ENCODE assay signal across 1 cellular context in genomic region chr17:63600569-63601438, GRCh38.
TF ChIP-seq lines count a peak whose summit lies in the region.

TSS of gene TACO1 (plus strand) at chr17:63600895. CDS start at chr17:63601084, 189 bp downstream.

TF ChIP-seq in HepG2, 621 proteins besides CTCF, POLR2A, EP300 and RAD21 (continued from another document and continues in another):
- peak; percentile 90; the same call in 1 of the 2 replicates for TF ChIP-seq EHMT2 (IDR thresholded peaks at IDR 0.05; ENCODE audit: borderline replicate concordance, low read depth, low read length)
- peak; percentile 82; the same call in 1 of the 2 replicates for TF ChIP-seq ZNF441 (CRISPR knock-in tag; IDR thresholded peaks at IDR 0.05; ENCODE audit: borderline replicate concordance)
- TF ChIP-seq USF2 (IDR thresholded peaks at IDR 0.05; ENCODE audit: low read depth, low read length) = no peak
- TF ChIP-seq USF2 (CRISPR knock-in tag; IDR thresholded peaks at IDR 0.05; ENCODE audit: borderline replicate concordance) = no peak
- TF ChIP-seq ZNF652 (CRISPR knock-in tag; IDR thresholded peaks at IDR 0.05; ENCODE audit: borderline replicate concordance, low read depth) = peak; percentile 72
- peak; percentile 93 for TF ChIP-seq RXRB (CRISPR knock-in tag; IDR thresholded peaks at IDR 0.05; ENCODE audit: borderline replicate concordance)
- TF ChIP-seq RFXANK (CRISPR knock-in tag; IDR thresholded peaks at IDR 0.05) = peak; percentile 76; the same call in 1 of the 2 replicates
- TF ChIP-seq ZXDC (CRISPR knock-in tag; IDR thresholded peaks at IDR 0.05) = peak; percentile 92
- peak; percentile 85; the same call in 1 of the 2 replicates for TF ChIP-seq CSRNP1 (CRISPR knock-in tag; IDR thresholded peaks at IDR 0.05)
- TF ChIP-seq ZNF792 (CRISPR knock-in tag; IDR thresholded peaks at IDR 0.05) = peak; percentile 96
- no peak for TF ChIP-seq ZNF672 (CRISPR knock-in tag; IDR thresholded peaks at IDR 0.05)
- peak; percentile 83 for TF ChIP-seq ZNF263 (CRISPR knock-in tag; IDR thresholded peaks at IDR 0.05)
- TF ChIP-seq ATAD3A (CRISPR knock-in tag; IDR thresholded peaks at IDR 0.05) = peak; percentile 85
- peak; percentile 65; the same call in 1 of the 2 replicates for TF ChIP-seq NFAT5 (CRISPR knock-in tag; IDR thresholded peaks at IDR 0.05)
- TF ChIP-seq ZNF543 (CRISPR knock-in tag; IDR thresholded peaks at IDR 0.05) = no peak; the same call in none of the 2 replicates
- peak; percentile 100 for TF ChIP-seq XRCC5 (optimal IDR thresholded peaks at IDR 0.05; ENCODE audit: low read length)
- peak; percentile 81 for TF ChIP-seq ZNF770 (CRISPR knock-in tag; IDR thresholded peaks at IDR 0.05)
- TF ChIP-seq ZNF567 (CRISPR knock-in tag; IDR thresholded peaks at IDR 0.05; ENCODE audit: borderline replicate concordance) = peak; percentile 88; the same call in 1 of the 2 replicates
- TF ChIP-seq ZNF280B (CRISPR knock-in tag; IDR thresholded peaks at IDR 0.05; ENCODE audit: borderline replicate concordance) = peak; percentile 95; the same call in 1 of the 2 replicates
- no peak for TF ChIP-seq ZNF337 (CRISPR knock-in tag; IDR thresholded peaks at IDR 0.05; ENCODE audit: borderline replicate concordance, low read depth)
- peak; percentile 99 for TF ChIP-seq ZNF614 (CRISPR knock-in tag; IDR thresholded peaks at IDR 0.05; ENCODE audit: borderline replicate concordance)
- TF ChIP-seq ZBTB14 (CRISPR knock-in tag; IDR thresholded peaks at IDR 0.05) = peak; percentile 56; the same call in 1 of the 2 replicates
- peak; percentile 92 for TF ChIP-seq ZBED4 (CRISPR knock-in tag; IDR thresholded peaks at IDR 0.05; ENCODE audit: borderline replicate concordance)
- TF ChIP-seq ZNF572 (CRISPR knock-in tag; IDR thresholded peaks at IDR 0.05) = no peak; the same call in none of the 2 replicates
- TF ChIP-seq ZNF451 (CRISPR knock-in tag; IDR thresholded peaks at IDR 0.05) = no peak
- peak; percentile 92 for TF ChIP-seq MXD4 (CRISPR knock-in tag; IDR thresholded peaks at IDR 0.05)
- TF ChIP-seq TARDBP (CRISPR knock-in tag; IDR thresholded peaks at IDR 0.05) = peak; percentile 98
- TF ChIP-seq ISX (CRISPR knock-in tag; conservative IDR thresholded peaks at IDR 0.05) = peak; percentile 91
- peak; percentile 98 for TF ChIP-seq NFKB2 (CRISPR knock-in tag; IDR thresholded peaks at IDR 0.05; ENCODE audit: borderline replicate concordance)
- TF ChIP-seq PRDM4 (CRISPR knock-in tag; IDR thresholded peaks at IDR 0.05; ENCODE audit: borderline replicate concordance) = no peak
- TF ChIP-seq ZNF12 (CRISPR knock-in tag; IDR thresholded peaks at IDR 0.05) = peak; percentile 89
